In the genomic region with DNA sequence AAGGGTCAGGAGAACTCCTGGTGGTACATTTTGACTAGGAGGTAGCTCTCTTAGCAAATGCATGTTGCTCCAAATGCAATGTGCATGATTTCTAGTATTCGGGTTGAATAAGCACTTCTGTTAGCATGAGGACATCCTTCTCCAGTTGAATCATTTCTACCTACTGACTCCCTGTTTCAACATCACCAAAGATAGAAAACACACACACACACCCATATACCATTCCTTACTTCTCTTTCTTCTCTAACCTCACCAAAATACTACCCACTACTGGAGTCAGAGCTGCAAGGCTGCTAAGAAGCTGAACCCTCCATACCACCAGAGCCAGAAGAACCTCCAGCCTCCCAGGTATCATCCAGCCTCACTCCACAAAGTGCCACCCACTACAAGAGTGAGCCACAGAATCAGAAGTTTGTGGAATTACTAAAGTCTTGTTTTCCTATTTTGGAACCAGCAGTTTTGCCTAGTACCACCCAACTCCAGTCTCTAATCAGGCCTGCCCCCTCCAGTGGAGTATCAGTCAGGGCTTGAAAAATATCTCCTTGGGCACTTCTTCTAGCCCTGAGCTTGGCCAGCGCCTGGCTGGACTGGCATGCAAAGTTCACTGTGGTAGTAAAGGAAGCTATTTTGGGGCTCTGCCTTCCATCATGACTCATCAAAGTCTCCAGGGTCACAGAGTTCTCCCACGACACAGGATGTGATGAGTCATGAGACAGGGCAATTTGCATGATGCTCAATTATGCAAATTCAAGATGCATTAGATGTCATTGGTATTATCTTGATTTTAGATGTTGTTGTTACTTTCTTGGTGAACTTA, we compare ENCODE assay signal across 8 cellular contexts.
DNase-seq lines count a peak whose midpoint lies in the region; FAIRE-seq and TF ChIP-seq lines count a peak whose summit lies in the region.

No MANE protein-coding gene starts in this region.

- H3K27ac Mint-ChIP-seq in activated naive CD4-positive, alpha-beta T cell treated with anti-CD3 and anti-CD28 coated beads for 36 hours, result no peak overlapping the region
- no peak overlapping the region for H3K27ac Mint-ChIP-seq in activated naive CD8-positive, alpha-beta T cell treated with anti-CD3 and anti-CD28 coated beads for 36 hours

- CTCF ChIA-PET in activated naive CD4-positive, alpha-beta T cell treated with anti-CD3 and anti-CD28 coated beads for 36 hours (lab: Charles Lee), result interaction anchor here (1.1 kb wide), 1 partner anchor 174 kb away, joined by 5 read pairs; no protein-coding TSS in a partner anchor
- CTCF ChIA-PET in HEK293T (lab: Yijun Ruan, JAX), result interaction anchor here (1.0 kb wide), 1 partner anchor 35 kb away, joined by 3 read pairs; no protein-coding TSS in a partner anchor

- peak; percentile 50 for DNase-seq in activated naive CD4-positive, alpha-beta T cell treated with anti-CD3 and anti-CD28 coated beads for 36 hours
- DNase-seq in activated naive CD4-positive, alpha-beta T cell (lab: John Stamatoyannopoulos, UW), result no peak
- DNase-seq in H54 (ENCODE audit: insufficient read length, low spot score), result peak; percentile 44
- peak; percentile 19 for DNase-seq in activated naive CD8-positive, alpha-beta T cell treated with anti-CD3 and anti-CD28 coated beads for 36 hours
- DNase-seq in kidney tubule cell (ENCODE audit: low spot score), result peak; percentile 75
- no peak for DNase-seq in HEK293T (ENCODE audit: extremely low spot score)
- no peak for DNase-seq in G401 (ENCODE audit: low spot score)

- peak overlapping the region; percentile 21 for H3K27ac ChIP-seq in KOPT-K1 (ENCODE audit: low read depth, low read length, poor library complexity, severe bottlenecking)

- no peaks in the 10 kb centered on the region for H3K9me3 ChIP-seq in KOPT-K1 (ENCODE audit: insufficient read depth, low read length, poor library complexity, severe bottlenecking)

- H3K36me3 Mint-ChIP-seq in activated naive CD4-positive, alpha-beta T cell treated with anti-CD3 and anti-CD28 coated beads for 36 hours (ENCODE audit: low read depth), result no peaks in the 10 kb centered on the region
- H3K36me3 Mint-ChIP-seq in activated naive CD8-positive, alpha-beta T cell treated with anti-CD3 and anti-CD28 coated beads for 36 hours, result no peaks in the 10 kb centered on the region

- no peak overlapping the region for H3K4me3 Mint-ChIP-seq in activated naive CD4-positive, alpha-beta T cell treated with anti-CD3 and anti-CD28 coated beads for 36 hours
- no peak overlapping the region for H3K4me3 Mint-ChIP-seq in activated naive CD8-positive, alpha-beta T cell treated with anti-CD3 and anti-CD28 coated beads for 36 hours

- POLR2A ChIA-PET in HEK293T (lab: Yijun Ruan, JAX), result no interaction called here

- no peaks in the 10 kb centered on the region for H3K27me3 Mint-ChIP-seq in activated naive CD4-positive, alpha-beta T cell treated with anti-CD3 and anti-CD28 coated beads for 36 hours (ENCODE audit: low read depth)
- peaks cover 40% of the 10 kb centered on the region for H3K27me3 Mint-ChIP-seq in activated naive CD8-positive, alpha-beta T cell treated with anti-CD3 and anti-CD28 coated beads for 36 hours

- H3K4me1 Mint-ChIP-seq in activated naive CD4-positive, alpha-beta T cell treated with anti-CD3 and anti-CD28 coated beads for 36 hours (ENCODE audit: low read depth), result peaks cover 6% of the 10 kb centered on the region
- H3K4me1 Mint-ChIP-seq in activated naive CD8-positive, alpha-beta T cell treated with anti-CD3 and anti-CD28 coated beads for 36 hours, result peaks cover 2% of the 10 kb centered on the region

- no peaks in the 10 kb centered on the region for H3K9me3 Mint-ChIP-seq in activated naive CD4-positive, alpha-beta T cell treated with anti-CD3 and anti-CD28 coated beads for 36 hours
- no peaks in the 10 kb centered on the region for H3K9me3 Mint-ChIP-seq in activated naive CD8-positive, alpha-beta T cell treated with anti-CD3 and anti-CD28 coated beads for 36 hours

- TF ChIP-seq POLR2A in H54 (IDR thresholded peaks at IDR 0.05; ENCODE audit: low read depth, low read length), result no peak

- in situ Hi-C loops in G401 (cut with HindIII; ENCODE audit: low sequenced_read_pairs), result no loop called here

- FAIRE-seq in H54 (lab: Jason Lieb, UNC), result no peak

- H3K36me3 ChIP-seq in KOPT-K1 (ENCODE audit: insufficient read depth, low read length), result no peaks in the 10 kb centered on the region

- intact Hi-C loops in activated naive CD4-positive, alpha-beta T cell treated with anti-CD3 and anti-CD28 coated beads for 36 hours (cut with micrococcal nuclease), result no loop called here

TF ChIP-seq in HEK293T, 16 proteins besides CTCF, POLR2A, EP300 and RAD21:
- no peak for TF ChIP-seq L3MBTL2 (conservative IDR thresholded peaks at IDR 0.05)
- no peak for TF ChIP-seq FOXA1 (IDR thresholded peaks at IDR 0.05)
- no peak for TF ChIP-seq HDGF (IDR thresholded peaks at IDR 0.05; ENCODE audit: borderline replicate concordance)
- no peak for TF ChIP-seq SUZ12 (IDR thresholded peaks at IDR 0.05)
- TF ChIP-seq BHLHE40 (IDR thresholded peaks at IDR 0.05; ENCODE audit: borderline replicate concordance), result no peak
- TF ChIP-seq CTBP1 (IDR thresholded peaks at IDR 0.05; ENCODE audit: borderline replicate concordance), result no peak
- TF ChIP-seq FOXK2 (IDR thresholded peaks at IDR 0.05), result no peak
- no peak for TF ChIP-seq SP1 (IDR thresholded peaks at IDR 0.05)
- TF ChIP-seq LEF1 (IDR thresholded peaks at IDR 0.05; ENCODE audit: borderline replicate concordance), result no peak
- TF ChIP-seq TARDBP (IDR thresholded peaks at IDR 0.05), result no peak
- no peak for TF ChIP-seq ARNT (IDR thresholded peaks at IDR 0.05)
- no peak for TF ChIP-seq ELF4 (IDR thresholded peaks at IDR 0.05)
- TF ChIP-seq FOXM1 (IDR thresholded peaks at IDR 0.05; ENCODE audit: borderline replicate concordance), result no peak

Comparison
In these comparisons a context has a peak if more than half of its experiments do, and no peak if none do; other contexts are left out.
1. DNase-seq: peak in activated naive CD4-positive, alpha-beta T cell treated with anti-CD3 and anti-CD28 coated beads for 36 hours (single experiment), H54 (single experiment), activated naive CD8-positive, alpha-beta T cell treated with anti-CD3 and anti-CD28 coated beads for 36 hours (single experiment) and kidney tubule cell (single experiment); none in activated naive CD4-positive, alpha-beta T cell (0 of 4), HEK293T (single experiment) and G401 (single experiment).